Comparison of ENCODE assay signal across 18 cellular contexts in genomic region chr18:14085770-14086458, GRCh38. TPM values are rescaled to one million over a fixed set of nuclear protein-coding genes. Genes with fewer than 3 reads are reported as not detected.
DNase-seq lines count a peak whose midpoint lies in the region; ATAC-seq and TF ChIP-seq lines count a peak whose summit lies in the region.
"Had no signal": no experiment of that assay in that cellular context is flagged by ENCODE, and none has a peak within 500 bp of the region (broad histone marks: within the 10 kb centered on the region; RNA-seq: fewer than 3 reads in every experiment).

No MANE protein-coding gene starts in this region.

- no peak overlapping the region for H3K56ac ChIP-seq in IMR-90 (ENCODE audit: extremely low read depth, insufficient read depth, low read length)

- no peaks in the 10 kb centered on the region for H3K27me3 ChIP-seq in IMR-90 (ENCODE audit: control insufficient read depth, insufficient read depth, low read length)
- H3K27me3 ChIP-seq: BE2C, heart right ventricle, transverse colon had no signal

- H3K4me1 Mint-ChIP-seq in stimulated activated effector memory CD8-positive, alpha-beta T cell treated with anti-CD3 and anti-CD28 coated beads, Interleukin-12 subunit alpha, Interleukin-12 subunit beta, amount 100 ng/mL, for 72 hours = no peaks in the 10 kb centered on the region

- no peaks in the 10 kb centered on the region for H3K4me1 ChIP-seq in IMR-90 (ENCODE audit: control insufficient read depth, insufficient read depth, low read length)
- H3K4me1 ChIP-seq: BE2C, heart right ventricle, left ventricle myocardium inferior, transverse colon had no signal

- H4K20me1 ChIP-seq in IMR-90 (ENCODE audit: insufficient read depth, low read length) = no peaks in the 10 kb centered on the region

- H2BK5ac ChIP-seq in IMR-90 (ENCODE audit: low read depth, low read length, poor library complexity, severe bottlenecking) = no peak overlapping the region

- H2BK120ac ChIP-seq in IMR-90 (ENCODE audit: low read depth, low read length) = no peak overlapping the region

- no peak overlapping the region for H3K4me3 ChIP-seq in IMR-90 (ENCODE audit: insufficient read depth, low read depth, low read length)
- no peak overlapping the region for H3K4me3 ChIP-seq in coronary artery
- H3K4me3 ChIP-seq: GM12878, heart right ventricle, left ventricle myocardium inferior, transverse colon had no signal

- H3K14ac ChIP-seq in IMR-90 (replicated peaks; ENCODE audit: low read depth, low read length) = no peak overlapping the region

- peak; percentile 11 to 30 for ATAC-seq in activated naive CD4-positive, alpha-beta T cell treated with anti-CD3 and anti-CD28 coated beads, Interleukin-2, amount 50 U/mL, for 72 hours
- ATAC-seq in IMR-90 (ENCODE audit: low read depth) (peak; percentile 42), left colon (peak; percentile 16)
- ATAC-seq in stimulated activated effector memory CD8-positive, alpha-beta T cell treated with anti-CD3 and anti-CD28 coated beads, Interleukin-12 subunit alpha, Interleukin-12 subunit beta, amount 100 ng/mL, for 72 hours = peak; percentile 21
- ATAC-seq: activated CD4-positive, CD25-positive, alpha-beta regulatory T cell treated with anti-CD3 and anti-CD28 coated beads, Interleukin-2, amount 50 U/mL, for 24 hours had no signal

- H3K27ac ChIP-seq in IMR-90 (ENCODE audit: insufficient read depth, low read length) (no peak overlapping the region), coronary artery (no peak overlapping the region)
- H3K27ac ChIP-seq: heart right ventricle, left ventricle myocardium inferior, transverse colon had no signal

- no peak overlapping the region for H3K9ac ChIP-seq in IMR-90 (ENCODE audit: low read depth, low read length)

- 63% methylated on average over 1 of the region's 9 CpGs; no CpG with 5 or more reads in 1 of the 2 experiments for WGBS in IMR-90 (ENCODE audit: extremely low coverage in 2 of 2, insufficient read length in 1 of 2), 2 experiments

- H2AK5ac ChIP-seq in IMR-90 (ENCODE audit: low read depth, low read length) = no peak overlapping the region

- H2BK20ac ChIP-seq in IMR-90 (ENCODE audit: low read depth, low read length) = no peak overlapping the region

- no peak for DNase-seq in activated naive CD4-positive, alpha-beta T cell treated with anti-CD3 and anti-CD28 coated beads, Interleukin-2, amount 50 U/mL, for 72 hours (ENCODE audit: low spot score in 2 of 2)
- DNase-seq in activated naive CD4-positive, alpha-beta T cell (lab: John Stamatoyannopoulos, UW) = no peak
- DNase-seq in IMR-90 = no peak
- no peak for DNase-seq in left colon
- DNase-seq in stimulated activated effector memory CD8-positive, alpha-beta T cell treated with anti-CD3 and anti-CD28 coated beads, Interleukin-12 subunit alpha, Interleukin-12 subunit beta, amount 100 ng/mL, for 72 hours (ENCODE audit: low spot score in 2 of 2) = no peak
- DNase-seq in hypothalamus (lab: John Stamatoyannopoulos, UW) = no peak
- DNase-seq in AG08395 (ENCODE audit: low spot score) = no peak
- no peak for DNase-seq in coronary artery (ENCODE audit: low spot score)
- DNase-seq: activated CD8-positive, alpha-beta T cell treated with anti-CD3 and anti-CD28 coated beads, Interleukin-2, amount 10 ng/mL, durations not matched to agents 7 days and 5 days; activated T-cell treated with anti-CD3 and anti-CD28 coated beads, Interleukin-2, amount 50 U/mL, for 1 hour; heart right ventricle; left ventricle myocardium inferior; stimulated activated CD4-positive, alpha-beta T cell treated with anti-CD3 and anti-CD28 coated beads, Interleukin-4, amount 100 ng/mL, for 24 hours; transverse colon had no signal

- no peaks in the 10 kb centered on the region for H3K36me3 Mint-ChIP-seq in activated naive CD4-positive, alpha-beta T cell treated with anti-CD3 and anti-CD28 coated beads, Interleukin-2, amount 50 U/mL, for 72 hours
- H3K36me3 Mint-ChIP-seq in stimulated activated effector memory CD8-positive, alpha-beta T cell treated with anti-CD3 and anti-CD28 coated beads, Interleukin-12 subunit alpha, Interleukin-12 subunit beta, amount 100 ng/mL, for 72 hours = no peaks in the 10 kb centered on the region

- H2BK15ac ChIP-seq in IMR-90 (ENCODE audit: low read depth, low read length) = no peak overlapping the region

- intact Hi-C loops in IMR-90 (cut with micrococcal nuclease) (loop anchor here (1.0 to 5.0 kb wide), 3 partner anchors 262 to 529 kb away; partner anchors contain the start of gene MC5R), left colon (cut with DNase I, micrococcal nuclease) (loop anchor here in 1 of 2 donors (10.0 kb wide), 1 partner anchor 261 kb away; the partner anchor contains the start of gene MC5R)

- H3K9me3 ChIP-seq in IMR-90 (ENCODE audit: control insufficient read depth, insufficient read depth, low read length) = no peaks in the 10 kb centered on the region
- H3K9me3 ChIP-seq: BE2C, heart right ventricle, left ventricle myocardium inferior, transverse colon had no signal

- no peak overlapping the region for H3K23ac ChIP-seq in IMR-90 (ENCODE audit: low read depth, low read length)

- no peaks in the 10 kb centered on the region for H3K79me1 ChIP-seq in IMR-90 (ENCODE audit: low read depth in 1 of 2, low read length in 2 of 2)

- TF ChIP-seq RAD21 in IMR-90 (IDR thresholded peaks at IDR 0.05; ENCODE audit: low read length) = no peak

- no peak overlapping the region for H2AK9ac ChIP-seq in IMR-90 (replicated peaks; ENCODE audit: low read depth, low read length, poor library complexity)

- BruUV-seq in IMR-90 (replicated peaks; lab: Mats Ljungman, UMichigan) = no TSS peak

- H3K4me2 ChIP-seq in IMR-90 (ENCODE audit: low read depth, low read length) = no peak overlapping the region

- CTCF ChIA-PET in IMR-90 (lab: Yijun Ruan, JAX) = interaction anchor here (1.2 to 2.0 kb wide), 4 partner anchors 11 to 273 kb away, joined by 3 to 13 read pairs (median 6); partner anchors contain the start of gene MC5R

- H3K4me3 Mint-ChIP-seq in stimulated activated effector memory CD8-positive, alpha-beta T cell treated with anti-CD3 and anti-CD28 coated beads, Interleukin-12 subunit alpha, Interleukin-12 subunit beta, amount 100 ng/mL, for 72 hours = no peak overlapping the region
- H3K4me3 Mint-ChIP-seq: activated CD8-positive, alpha-beta T cell treated with anti-CD3 and anti-CD28 coated beads, Interleukin-2, amount 10 ng/mL, durations not matched to agents 7 days and 5 days; stimulated activated naive CD8-positive, alpha-beta T cell treated with anti-CD3 and anti-CD28 coated beads, Interleukin-15, Interleukin-2, amounts not matched to agents 100 ng/mL and 50 ng/mL, for 24 hours had no signal

- TF ChIP-seq CTCF in IMR-90 (conservative IDR thresholded peaks at IDR 0.05; ENCODE audit: low read depth, low read length) (no peak), coronary artery (IDR thresholded peaks at IDR 0.05) (no peak)

- in situ Hi-C loops in IMR-90 (cut with MboI; ENCODE audit: low sequenced_read_pairs) = loop anchor here (5.0 kb wide), 1 partner anchor 259 kb away; no protein-coding TSS in a partner anchor

- H3K18ac ChIP-seq in IMR-90 (ENCODE audit: low read depth, low read length) = no peak overlapping the region

- H3K4ac ChIP-seq in IMR-90 (ENCODE audit: low read depth, low read length) = no peak overlapping the region

- no peak overlapping the region for H4K91ac ChIP-seq in IMR-90 (ENCODE audit: insufficient read depth, low read depth, low read length)

- H3K27ac Mint-ChIP-seq in activated naive CD4-positive, alpha-beta T cell treated with anti-CD3 and anti-CD28 coated beads, Interleukin-2, amount 50 U/mL, for 72 hours = no peak overlapping the region
- H3K27ac Mint-ChIP-seq in stimulated activated effector memory CD8-positive, alpha-beta T cell treated with anti-CD3 and anti-CD28 coated beads, Interleukin-12 subunit alpha, Interleukin-12 subunit beta, amount 100 ng/mL, for 72 hours = no peak overlapping the region
- H3K27ac Mint-ChIP-seq: activated CD8-positive, alpha-beta T cell treated with anti-CD3 and anti-CD28 coated beads, Interleukin-2, amount 10 ng/mL, durations not matched to agents 7 days and 5 days; stimulated activated naive CD8-positive, alpha-beta T cell treated with anti-CD3 and anti-CD28 coated beads, Interleukin-15, Interleukin-2, amounts not matched to agents 100 ng/mL and 50 ng/mL, for 24 hours had no signal

- peak overlapping the region; percentile 74 for H2AFZ ChIP-seq in IMR-90 (replicated peaks; ENCODE audit: low read length, poor library complexity)

- TF ChIP-seq POLR2A in IMR-90 (IDR thresholded peaks at IDR 0.05; ENCODE audit: low read depth, low read length) = no peak

- dilution Hi-C loops in IMR-90 (cut with HindIII; ENCODE audit: low sequenced_read_pairs, unreplicated experiment) = no loop called here

- H3K9me3 Mint-ChIP-seq in activated naive CD4-positive, alpha-beta T cell treated with anti-CD3 and anti-CD28 coated beads, Interleukin-2, amount 50 U/mL, for 72 hours = no peaks in the 10 kb centered on the region
- no peaks in the 10 kb centered on the region for H3K9me3 Mint-ChIP-seq in stimulated activated effector memory CD8-positive, alpha-beta T cell treated with anti-CD3 and anti-CD28 coated beads, Interleukin-12 subunit alpha, Interleukin-12 subunit beta, amount 100 ng/mL, for 72 hours
- H3K9me3 Mint-ChIP-seq: stimulated activated naive CD8-positive, alpha-beta T cell treated with anti-CD3 and anti-CD28 coated beads, Interleukin-15, Interleukin-2, amounts not matched to agents 100 ng/mL and 50 ng/mL, for 24 hours had no signal

- H4K5ac ChIP-seq in IMR-90 (ENCODE audit: low read depth, low read length) = no peak overlapping the region

- H4K8ac ChIP-seq in IMR-90 (ENCODE audit: low read depth in 2 of 2, low read length in 2 of 2) = no peak overlapping the region

- POLR2A ChIA-PET in IMR-90 (lab: Charles Lee; ENCODE audit: unreplicated experiment) = no interaction called here

- H3K36me3 ChIP-seq in IMR-90 (ENCODE audit: control insufficient read depth, insufficient read depth, low read length) = no peaks in the 10 kb centered on the region
- H3K36me3 ChIP-seq: BE2C, heart right ventricle, left ventricle myocardium inferior, transverse colon had no signal

- H3K9me1 ChIP-seq in IMR-90 (ENCODE audit: insufficient read depth, low read length) = no peaks in the 10 kb centered on the region

TF ChIP-seq in IMR-90, 13 proteins besides CTCF, POLR2A, EP300 and RAD21 (continues in another document):
- TF ChIP-seq RFX5 (IDR thresholded peaks at IDR 0.05; ENCODE audit: low read depth, low read length) = no peak
- TF ChIP-seq SMC3 (IDR thresholded peaks at IDR 0.05; ENCODE audit: low read depth, low read length) = no peak
- TF ChIP-seq MXI1 (IDR thresholded peaks at IDR 0.05; ENCODE audit: borderline replicate concordance, low read depth, low read length) = no peak
- TF ChIP-seq FOS (IDR thresholded peaks at IDR 0.05; ENCODE audit: low read depth, low read length) = no peak
- no peak for TF ChIP-seq RCOR1 (IDR thresholded peaks at IDR 0.05; ENCODE audit: insufficient replicate concordance, low read length)

RNA-seq across cellular contexts. Expression of gene ZNF519, which starts 46.3 kb away (rescaled TPM):
- total RNA-seq in activated naive CD4-positive, alpha-beta T cell treated with anti-CD3 and anti-CD28 coated beads, Interleukin-2, amount 50 U/mL, for 72 hours = 10 to 100 TPM; 22.3 to 28.5 TPM
- total RNA-seq in IMR-90 (2012; rRNA removed) (3.3 and 4.7 TPM in 2 replicates), left colon (1 to 10 TPM; 2.6 to 4.7 TPM)
- 2.2 and 2.3 TPM in 2 replicates for polyA plus RNA-seq in IMR-90 (2012; rRNA removed)
- polyA plus RNA-seq in IMR-90 (2012; cell fraction: cytosol; rRNA removed) = 0.45 and 1.3 TPM in 2 replicates
- polyA plus RNA-seq in IMR-90 (2012; cell fraction: nucleus; rRNA removed; ENCODE audit: low replicate concordance) = 1.9 and 6.9 TPM in 2 replicates
